Comparison of ENCODE assay signal across 15 cellular contexts in the genomic region with DNA sequence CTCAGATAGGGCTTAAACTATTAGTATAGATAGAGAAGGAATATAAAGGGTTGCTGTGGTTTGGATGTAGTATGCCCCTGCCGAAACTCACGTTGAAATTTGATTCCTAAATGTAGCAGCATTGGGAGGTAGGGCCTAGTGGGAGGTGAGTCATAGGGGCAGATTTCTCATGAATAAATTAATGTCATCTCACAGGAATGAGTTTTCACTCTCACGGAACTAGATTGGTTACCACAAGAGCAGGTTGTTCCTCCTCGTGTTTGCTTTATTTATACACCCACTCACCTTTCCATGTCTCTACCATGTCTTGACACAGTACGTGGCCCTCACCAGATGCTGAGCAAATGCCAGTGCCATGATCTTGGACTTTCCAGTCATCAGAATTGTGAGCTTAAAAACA.
A peak's percentile ranks its signal among the peaks of the same experiment; 100 is the strongest.
DNase-seq lines count a peak whose midpoint lies in the region; ATAC-seq, FAIRE-seq and TF ChIP-seq lines count a peak whose summit lies in the region.
"Had no signal": no experiment of that assay in that cellular context is flagged by ENCODE, and none has a peak within 500 bp of the region (broad histone marks: within the 10 kb centered on the region; RNA-seq: fewer than 3 reads in every experiment).

No MANE protein-coding gene starts in this region.

- no peak overlapping the region for H3K4me3 Mint-ChIP-seq in astrocyte (ENCODE audit: unreplicated experiment)
- no peak overlapping the region for H3K4me3 Mint-ChIP-seq in CD8-positive, alpha-beta T cell
- H3K4me3 Mint-ChIP-seq: activated naive CD8-positive, alpha-beta T cell treated with anti-CD3 and anti-CD28 coated beads, Interleukin-2, amount 10 ng/mL, durations not matched to agents 7 days and 5 days; endodermal cell; H9 had no signal

- H3K4me3 ChIP-seq in astrocyte (ENCODE audit: insufficient read depth, low read depth, low read length) (no peak overlapping the region), vagina (no peak overlapping the region)
- no peak overlapping the region for H3K4me3 ChIP-seq in CD8-positive, alpha-beta T cell (ENCODE audit: low read depth, low read length)
- H3K4me3 ChIP-seq: transverse colon had no signal

- DNase-seq in EH (ENCODE audit: low read depth) (peak; percentile 74), NCI-H187 treated with DMSO at 0.1 percent for 48 hours (lab: John Stamatoyannopoulos, UW) (peak; percentile 4), astrocyte (ENCODE audit: low read depth) (peak; percentile 97), kidney glomerular epithelial cell (lab: John Stamatoyannopoulos, UW) (peak; percentile 29), vagina (ENCODE audit: extremely low spot score in 2 of 2) (no peak)
- DNase-seq in CD8-positive, alpha-beta T cell, result no peak
- DNase-seq: activated naive CD8-positive, alpha-beta T cell treated with anti-CD3 and anti-CD28 coated beads, Interleukin-2, amount 10 ng/mL, durations not matched to agents 7 days and 5 days; endodermal cell; H9; NCI-H1048; right cardiac atrium; transverse colon had no signal

- no peaks in the 10 kb centered on the region for H3K36me3 Mint-ChIP-seq in astrocyte (ENCODE audit: low read depth, unreplicated experiment)
- H3K36me3 Mint-ChIP-seq in CD8-positive, alpha-beta T cell, result no peaks in the 10 kb centered on the region
- H3K36me3 Mint-ChIP-seq: activated naive CD8-positive, alpha-beta T cell treated with anti-CD3 and anti-CD28 coated beads, Interleukin-2, amount 10 ng/mL, durations not matched to agents 7 days and 5 days had no signal

- H3K4me1 Mint-ChIP-seq in astrocyte (ENCODE audit: low read depth, unreplicated experiment), result peaks cover 5% of the 10 kb centered on the region
- H3K4me1 Mint-ChIP-seq in CD8-positive, alpha-beta T cell (ENCODE audit: low read depth), result no peaks in the 10 kb centered on the region
- H3K4me1 Mint-ChIP-seq: activated naive CD8-positive, alpha-beta T cell treated with anti-CD3 and anti-CD28 coated beads, Interleukin-2, amount 10 ng/mL, durations not matched to agents 7 days and 5 days; endodermal cell had no signal

- H3K4me2 ChIP-seq in astrocyte (ENCODE audit: low read length), result peak overlapping the region; percentile 49

- peak; percentile 13 for FAIRE-seq in astrocyte (lab: Jason Lieb, UNC)

- H3K9me3 Mint-ChIP-seq in astrocyte (ENCODE audit: unreplicated experiment), result no peaks in the 10 kb centered on the region
- H3K9me3 Mint-ChIP-seq in CD8-positive, alpha-beta T cell, result no peaks in the 10 kb centered on the region
- H3K9me3 Mint-ChIP-seq: activated naive CD8-positive, alpha-beta T cell treated with anti-CD3 and anti-CD28 coated beads, Interleukin-2, amount 10 ng/mL, durations not matched to agents 7 days and 5 days; endodermal cell had no signal

- H3K79me2 ChIP-seq in astrocyte (ENCODE audit: insufficient read depth, low read length), result no peaks in the 10 kb centered on the region

- H2AFZ ChIP-seq in astrocyte (ENCODE audit: low read depth, low read length), result no peak overlapping the region

- peak overlapping the region; percentile 41 for H3K9ac ChIP-seq in astrocyte (ENCODE audit: low read length)

- TF ChIP-seq CTCF in astrocyte (IDR thresholded peaks at IDR 0.05; ENCODE audit: insufficient read depth, low read depth, low read length), result no peak
- TF ChIP-seq CTCF in vagina (IDR thresholded peaks at IDR 0.05), result no peak
- no peak for TF ChIP-seq CTCF in CD8-positive, alpha-beta T cell (IDR thresholded peaks at IDR 0.05)

- H3K27me3 ChIP-seq in astrocyte (ENCODE audit: insufficient read depth, low read length) (no peaks in the 10 kb centered on the region), vagina (no peaks in the 10 kb centered on the region)
- no peaks in the 10 kb centered on the region for H3K27me3 ChIP-seq in CD8-positive, alpha-beta T cell (ENCODE audit: insufficient read depth, low read length)
- H3K27me3 ChIP-seq: transverse colon had no signal

- POLR2A ChIA-PET in CD8-positive, alpha-beta T cell (lab: Charles Lee), result no interaction called here

- CTCF ChIA-PET in CD8-positive, alpha-beta T cell (lab: Charles Lee), result no interaction called here

- intact Hi-C loops in vagina (cut with DNase I), result no loop called here
- intact Hi-C loops in CD8-positive, alpha-beta T cell (cut with DNase I, micrococcal nuclease), result no loop called here

- H3K4me1 ChIP-seq in astrocyte (ENCODE audit: insufficient read depth, low read length) (peaks cover 10% of the 10 kb centered on the region), vagina (no peaks in the 10 kb centered on the region)
- H3K4me1 ChIP-seq in CD8-positive, alpha-beta T cell (ENCODE audit: insufficient read depth, low read length), result no peaks in the 10 kb centered on the region
- H3K4me1 ChIP-seq: transverse colon had no signal

- no peaks in the 10 kb centered on the region for H3K9me3 ChIP-seq in astrocyte (ENCODE audit: insufficient read depth, low read depth, low read length)
- no peaks in the 10 kb centered on the region for H3K9me3 ChIP-seq in vagina
- H3K9me3 ChIP-seq in CD8-positive, alpha-beta T cell (ENCODE audit: low read length), result no peaks in the 10 kb centered on the region
- H3K9me3 ChIP-seq: transverse colon had no signal

- TF ChIP-seq POLR2A in vagina (IDR thresholded peaks at IDR 0.05), result no peak

- H3K27ac ChIP-seq in astrocyte (ENCODE audit: low read depth, low read length), result peak overlapping the region; percentile 80
- no peak overlapping the region for H3K27ac ChIP-seq in vagina
- H3K27ac ChIP-seq in CD8-positive, alpha-beta T cell (ENCODE audit: low read depth, low read length), result no peak overlapping the region
- H3K27ac ChIP-seq: C4-2B, transverse colon had no signal

- H3K36me3 ChIP-seq in astrocyte (ENCODE audit: insufficient read depth, low read length) (no peaks in the 10 kb centered on the region), vagina (no peaks in the 10 kb centered on the region)
- H3K36me3 ChIP-seq in CD8-positive, alpha-beta T cell (ENCODE audit: insufficient read depth, low read length), result no peaks in the 10 kb centered on the region
- H3K36me3 ChIP-seq: transverse colon had no signal

- no peaks in the 10 kb centered on the region for H3K27me3 Mint-ChIP-seq in astrocyte (ENCODE audit: low read depth, unreplicated experiment)
- H3K27me3 Mint-ChIP-seq in CD8-positive, alpha-beta T cell (ENCODE audit: low read depth), result peaks cover 12% of the 10 kb centered on the region

- no peak overlapping the region for H3K27ac Mint-ChIP-seq in astrocyte (ENCODE audit: unreplicated experiment)
- H3K27ac Mint-ChIP-seq in CD8-positive, alpha-beta T cell, result no peak overlapping the region
- H3K27ac Mint-ChIP-seq: activated naive CD8-positive, alpha-beta T cell treated with anti-CD3 and anti-CD28 coated beads, Interleukin-2, amount 10 ng/mL, durations not matched to agents 7 days and 5 days; endodermal cell; H9 had no signal

- H4K20me1 ChIP-seq in astrocyte (ENCODE audit: insufficient read depth, low read length), result no peaks in the 10 kb centered on the region

- ATAC-seq in CD8-positive, alpha-beta T cell, result no peak
- no peak for ATAC-seq in HG03460 (IDR thresholded peaks at IDR 0.05; ENCODE audit: unreplicated experiment)
- no peak for ATAC-seq in HG02610 (IDR thresholded peaks at IDR 0.05; ENCODE audit: unreplicated experiment)
- ATAC-seq: right cardiac atrium had no signal

Comparison
In these comparisons a context has a peak if more than half of its experiments do, and no peak if none do; other contexts are left out.
1. DNase-seq: peak in EH (single experiment), NCI-H187 treated with DMSO at 0.1 percent for 48 hours (single experiment), astrocyte (single experiment) and kidney glomerular epithelial cell (single experiment); none in vagina (0 of 2) and CD8-positive, alpha-beta T cell (0 of 7).